27 cellular contexts compared by ENCODE assay signal in the genomic region with DNA sequence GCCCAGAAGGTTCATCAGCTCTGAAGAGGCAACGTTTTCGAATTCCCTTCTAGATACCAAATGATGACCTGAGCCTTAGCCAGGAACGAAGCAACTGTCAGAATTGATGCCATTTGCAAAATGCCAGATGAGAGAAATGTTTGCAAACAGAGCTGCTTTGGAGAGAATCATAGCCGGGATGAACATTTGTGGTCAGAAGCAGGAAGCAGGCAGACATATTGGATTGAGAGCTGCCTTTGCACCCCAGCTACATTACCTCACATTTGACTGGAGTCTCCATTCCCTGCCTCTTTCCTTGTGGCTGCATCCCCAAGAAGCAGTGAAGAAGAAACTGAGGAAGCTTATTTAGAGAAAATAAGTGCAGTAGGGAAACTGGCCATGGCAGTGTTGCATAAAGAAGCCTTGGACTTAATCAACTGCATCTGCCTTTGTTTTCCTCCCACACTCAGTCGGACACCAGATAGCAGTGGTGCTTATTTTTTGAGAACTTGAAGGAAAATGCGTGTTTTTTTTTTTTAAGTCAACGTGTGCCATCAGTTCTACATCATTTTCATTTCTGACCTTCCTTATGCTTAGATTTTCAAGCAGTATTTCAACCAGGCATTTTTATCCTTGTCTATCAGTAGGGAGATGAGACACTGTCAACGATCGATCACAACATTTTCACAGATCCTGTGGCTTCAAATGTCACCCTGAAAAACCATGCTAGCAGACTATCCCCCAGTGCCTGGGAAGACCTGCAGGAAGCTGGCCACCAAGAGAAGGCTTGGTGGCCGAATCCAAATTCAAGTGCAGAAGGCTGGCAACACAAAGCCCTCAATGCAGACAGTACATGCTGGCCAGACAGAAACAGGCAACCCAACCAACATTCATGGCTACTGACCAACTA.
DNase-seq lines count a peak whose midpoint lies in the region; FAIRE-seq and TF ChIP-seq lines count a peak whose summit lies in the region.
"Had no signal": no experiment of that assay in that cellular context is flagged by ENCODE, and none has a peak within 500 bp of the region (broad histone marks: within the 10 kb centered on the region; RNA-seq: fewer than 3 reads in every experiment).

No MANE protein-coding gene starts in this region.

- H3K27ac ChIP-seq in subcutaneous abdominal adipose tissue (ENCODE audit: low read depth, low read length) = peak overlapping the region; percentile 98
- H3K27ac ChIP-seq in esophagus muscularis mucosa (replicated peaks in 1 of 4) = no peak overlapping the region
- H3K27ac ChIP-seq: dorsolateral prefrontal cortex, HL-60 had no signal

- H3K27me3 Mint-ChIP-seq in activated CD4-positive, alpha-beta memory T cell treated with anti-CD3 and anti-CD28 coated beads for 36 hours = no peaks in the 10 kb centered on the region
- no peaks in the 10 kb centered on the region for H3K27me3 Mint-ChIP-seq in activated CD4-positive, alpha-beta memory T cell treated with anti-CD3 and anti-CD28 coated beads, Interleukin-2, amount 10 ng/mL, durations not matched to agents 7 days and 5 days

- no peak for TF ChIP-seq EP300 in esophagus muscularis mucosa (IDR thresholded peaks at IDR 0.05)

- peaks cover 16% of the 10 kb centered on the region for H3K9me3 Mint-ChIP-seq in activated CD4-positive, alpha-beta memory T cell treated with anti-CD3 and anti-CD28 coated beads for 36 hours
- peaks cover 12% of the 10 kb centered on the region for H3K9me3 Mint-ChIP-seq in activated CD4-positive, alpha-beta memory T cell treated with anti-CD3 and anti-CD28 coated beads, Interleukin-2, amount 10 ng/mL, durations not matched to agents 7 days and 5 days

- 84% methylated on average over 10 of the region's 10 CpGs for WGBS in esophagus muscularis mucosa

- H3K9me3 ChIP-seq in subcutaneous abdominal adipose tissue (ENCODE audit: control insufficient read depth in 5 of 5, low read length in 5 of 5) (peaks cover 0 to 2% (median 0%) of the 10 kb centered on the region in 5 donors), esophagus muscularis mucosa (peaks cover 0 to 3% (median 0%) of the 10 kb centered on the region in 4 donors)
- H3K9me3 ChIP-seq: tibial artery had no signal

- intact Hi-C loops in activated CD4-positive, alpha-beta memory T cell treated with anti-CD3 and anti-CD28 coated beads for 36 hours (cut with micrococcal nuclease) = loop anchor here (5.0 kb wide), 1 partner anchor 42 kb away; no protein-coding TSS in a partner anchor
- intact Hi-C loops in esophagus muscularis mucosa (cut with DNase I) = loop anchor here (5.0 kb wide), 1 partner anchor 57 kb away; no protein-coding TSS in a partner anchor

- H3K36me3 ChIP-seq in subcutaneous abdominal adipose tissue (ENCODE audit: control insufficient read depth in 5 of 5, insufficient read depth in 5 of 5, low read length in 5 of 5) (no peaks in the 10 kb centered on the region), esophagus muscularis mucosa (no peaks in the 10 kb centered on the region)
- H3K36me3 ChIP-seq: tibial artery had no signal

- H3K4me3 Mint-ChIP-seq in activated CD4-positive, alpha-beta memory T cell treated with anti-CD3 and anti-CD28 coated beads for 36 hours = no peak overlapping the region
- H3K4me3 Mint-ChIP-seq in activated CD4-positive, alpha-beta memory T cell treated with anti-CD3 and anti-CD28 coated beads, Interleukin-2, amount 10 ng/mL, durations not matched to agents 7 days and 5 days = no peak overlapping the region

- no peak overlapping the region for H3K4me3 ChIP-seq in fibroblast of pulmonary artery (replicated peaks; ENCODE audit: low read depth, low read length)
- H3K4me3 ChIP-seq in subcutaneous abdominal adipose tissue (ENCODE audit: low read depth in 1 of 5, low read length in 5 of 5) = no peak overlapping the region
- no peak overlapping the region for H3K4me3 ChIP-seq in esophagus muscularis mucosa
- H3K4me3 ChIP-seq: dorsolateral prefrontal cortex, lung, tibial artery had no signal

- FAIRE-seq in D721Med (lab: Jason Lieb, UNC) = no peak
- FAIRE-seq: A204.1, endothelial cell of umbilical vein, frontal cortex, kidney, small intestine had no signal

- H3K4me1 Mint-ChIP-seq in activated CD4-positive, alpha-beta memory T cell treated with anti-CD3 and anti-CD28 coated beads for 36 hours (ENCODE audit: low read depth) = peaks cover 45% of the 10 kb centered on the region
- peaks cover 15% of the 10 kb centered on the region for H3K4me1 Mint-ChIP-seq in activated CD4-positive, alpha-beta memory T cell treated with anti-CD3 and anti-CD28 coated beads, Interleukin-2, amount 10 ng/mL, durations not matched to agents 7 days and 5 days

- no peak for TF ChIP-seq POLR2A in esophagus muscularis mucosa (IDR thresholded peaks at IDR 0.05; ENCODE audit: low read depth)

- no peak for DNase-seq in activated CD4-positive, alpha-beta memory T cell treated with anti-CD3 and anti-CD28 coated beads for 36 hours
- DNase-seq in activated CD4-positive, alpha-beta memory T cell treated with anti-CD3 and anti-CD28 coated beads, Interleukin-2, amount 10 ng/mL, durations not matched to agents 7 days and 5 days = no peak
- peak; percentile 16 for DNase-seq in OCI-M1 (lab: John Stamatoyannopoulos, UW)
- DNase-seq in fibroblast of pulmonary artery (ENCODE audit: low read depth) = peak; percentile 46
- DNase-seq in NK-92 treated with Interleukin-12 subunit alpha and Interleukin-12 subunit beta, amount 100 ng/mL, for 24 hours (lab: John Stamatoyannopoulos, UW) = no peak
- DNase-seq in esophagus muscularis mucosa (ENCODE audit: extremely low spot score) = no peak
- no peak for DNase-seq in D721Med (ENCODE audit: insufficient read length, low spot score)
- DNase-seq: activated naive CD4-positive, alpha-beta T cell treated with anti-CD3 and anti-CD28 coated beads, Interleukin-2, amount 50 U/mL, for 16 hours; anterior cingulate cortex; dorsolateral prefrontal cortex; GOT3; kidney; MM.1S; NCI-H2171; NCI-H526; nucleus accumbens; small intestine; stimulated activated CD4-positive, alpha-beta T cell treated with anti-CD3 and anti-CD28 coated beads, Interleukin-2, amount 100 ng/mL, for 48 hours; stimulated activated naive CD4-positive, alpha-beta T cell; T1000; tibial artery had no signal

- POLR2A ChIA-PET in activated CD4-positive, alpha-beta memory T cell treated with anti-CD3 and anti-CD28 coated beads for 36 hours (lab: Charles Lee) = interaction anchor here (0.7 kb wide), 1 partner anchor 488 kb away, joined by 5 read pairs; no protein-coding TSS in a partner anchor
- POLR2A ChIA-PET in activated CD4-positive, alpha-beta memory T cell treated with anti-CD3 and anti-CD28 coated beads, Interleukin-2, amount 10 ng/mL, durations not matched to agents 7 days and 5 days (lab: Charles Lee) = no interaction called here

- CTCF ChIA-PET in activated CD4-positive, alpha-beta memory T cell treated with anti-CD3 and anti-CD28 coated beads for 36 hours (lab: Charles Lee) = interaction anchor here (0.6 kb wide), 1 partner anchor 480 kb away, joined by 3 read pairs; no protein-coding TSS in a partner anchor
- CTCF ChIA-PET in activated CD4-positive, alpha-beta memory T cell treated with anti-CD3 and anti-CD28 coated beads, Interleukin-2, amount 10 ng/mL, durations not matched to agents 7 days and 5 days (lab: Charles Lee) = no interaction called here

- H3K27me3 ChIP-seq in subcutaneous abdominal adipose tissue (ENCODE audit: control insufficient read depth in 5 of 5, insufficient read depth in 4 of 5, low read length in 5 of 5) = peaks cover 0 to 5% (median 0%) of the 10 kb centered on the region in 5 donors
- H3K27me3 ChIP-seq in esophagus muscularis mucosa = no peaks in the 10 kb centered on the region
- H3K27me3 ChIP-seq: tibial artery had no signal

- peaks cover 19% of the 10 kb centered on the region for H3K36me3 Mint-ChIP-seq in activated CD4-positive, alpha-beta memory T cell treated with anti-CD3 and anti-CD28 coated beads for 36 hours
- H3K36me3 Mint-ChIP-seq in activated CD4-positive, alpha-beta memory T cell treated with anti-CD3 and anti-CD28 coated beads, Interleukin-2, amount 10 ng/mL, durations not matched to agents 7 days and 5 days (ENCODE audit: low read depth) = peaks cover 18% of the 10 kb centered on the region

- H3K4me1 ChIP-seq in subcutaneous abdominal adipose tissue (ENCODE audit: control insufficient read depth in 5 of 5, insufficient read depth in 5 of 5, low read length in 5 of 5) = peaks cover 19 to 40% (median 36%) of the 10 kb centered on the region in 5 donors
- H3K4me1 ChIP-seq in esophagus muscularis mucosa = peaks cover 16 to 27% (median 27%) of the 10 kb centered on the region in 4 donors

- TF ChIP-seq CTCF in fibroblast of pulmonary artery (IDR thresholded peaks at IDR 0.05; ENCODE audit: low read length, missing control alignments) = no peak
- TF ChIP-seq CTCF in esophagus muscularis mucosa (IDR thresholded peaks at IDR 0.05) = no peak
- TF ChIP-seq CTCF in D721Med (IDR thresholded peaks at IDR 0.05; ENCODE audit: insufficient read depth, missing control alignments) = no peak

- H3K27ac Mint-ChIP-seq in activated CD4-positive, alpha-beta memory T cell treated with anti-CD3 and anti-CD28 coated beads for 36 hours = peak overlapping the region; percentile 33
- H3K27ac Mint-ChIP-seq in activated CD4-positive, alpha-beta memory T cell treated with anti-CD3 and anti-CD28 coated beads, Interleukin-2, amount 10 ng/mL, durations not matched to agents 7 days and 5 days = no peak overlapping the region

- peak overlapping the region in 1 of 5 donors; percentile 58 for H3K9ac ChIP-seq in subcutaneous abdominal adipose tissue (ENCODE audit: low read length in 5 of 5)

Comparison
In these comparisons a context has a peak if more than half of its experiments do, and no peak if none do; other contexts are left out.
1. DNase-seq: peak in OCI-M1 (single experiment) and fibroblast of pulmonary artery (single experiment); none in activated CD4-positive, alpha-beta memory T cell treated with anti-CD3 and anti-CD28 coated beads for 36 hours (single experiment), activated CD4-positive, alpha-beta memory T cell treated with anti-CD3 and anti-CD28 coated beads, Interleukin-2, amount 10 ng/mL, durations not matched to agents 7 days and 5 days (single experiment), NK-92 treated with Interleukin-12 subunit alpha and Interleukin-12 subunit beta, amount 100 ng/mL, for 24 hours (single experiment), esophagus muscularis mucosa (single experiment) and D721Med (single experiment).